Comparison of ENCODE assay signal across 23 cellular contexts in the genomic region with DNA sequence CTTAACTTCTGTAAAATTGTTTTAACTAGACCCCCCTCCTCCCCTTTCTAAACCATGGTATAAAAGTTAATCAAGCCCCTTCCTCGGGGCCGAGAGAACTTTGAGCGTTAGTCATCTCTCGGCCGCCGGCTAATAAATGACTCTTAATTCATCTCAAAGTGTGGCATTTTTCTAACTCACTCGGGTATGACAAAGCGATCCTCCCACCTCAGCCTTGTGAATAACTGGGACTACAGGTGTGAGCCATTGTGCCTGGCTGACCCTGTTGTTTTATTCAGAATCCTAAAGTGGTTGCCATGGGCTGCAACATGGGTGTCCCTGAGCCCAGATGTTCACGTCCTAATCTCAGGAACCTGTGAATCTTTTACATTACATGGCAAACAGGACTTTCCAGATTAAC.
"Had no signal": no experiment of that assay in that cellular context is flagged by ENCODE, and none has a peak within 500 bp of the region (broad histone marks: within the 10 kb centered on the region; RNA-seq: fewer than 3 reads in every experiment).

No MANE protein-coding gene starts in this region.

- H3K9me3 ChIP-seq: esophagus muscularis mucosa, gastrocnemius medialis, neutrophil, psoas muscle, spleen, testis, transverse colon had no signal

- H3K27ac ChIP-seq: coronary artery, esophagus muscularis mucosa, gastrocnemius medialis, neutrophil, psoas muscle, spleen, testis, transverse colon had no signal

- H3K4me1 Mint-ChIP-seq: immature natural killer cell, nephron progenitor cell had no signal

- H3K4me1 ChIP-seq: esophagus muscularis mucosa, gastrocnemius medialis, psoas muscle, spleen, testis, transverse colon had no signal

- H3K36me3 ChIP-seq: esophagus muscularis mucosa, gastrocnemius medialis, neutrophil, spleen, transverse colon had no signal

- H3K36me3 Mint-ChIP-seq: immature natural killer cell; naive thymus-derived CD4-positive, alpha-beta T cell; stimulated activated memory B cell treated with anti-CD40 and anti-IgM and Interleukin-4, amounts not matched to agents 10 μg/mL and 1 μg/mL and 100 μg/mL, for 72 hours had no signal

- DNase-seq: effector CD8-positive, alpha-beta T cell; gastrocnemius medialis; glutamatergic neuron; immature natural killer cell; left cardiac atrium; left ventricle myocardium superior; mesenchymal stem cell; naive thymus-derived CD4-positive, alpha-beta T cell; nephron progenitor cell; psoas muscle; spleen; stimulated activated CD4-positive, alpha-beta T cell treated with anti-CD3 and anti-CD28 coated beads, Interleukin-15, amount 100 ng/mL, for 24 hours; stimulated activated CD4-positive, alpha-beta T cell treated with anti-CD3 and anti-CD28 coated beads, Interleukin-1b, Interleukin-23, amount 100 ng/mL, for 48 hours; stimulated activated CD4-positive, alpha-beta T cell treated with anti-CD3 and anti-CD28 coated beads, Interleukin-4, amount 100 ng/mL, for 24 hours; testis; transverse colon had no signal

- H3K27ac Mint-ChIP-seq: immature natural killer cell; naive thymus-derived CD4-positive, alpha-beta T cell; nephron progenitor cell; stimulated activated memory B cell treated with anti-CD40 and anti-IgM and Interleukin-4, amounts not matched to agents 10 μg/mL and 1 μg/mL and 100 μg/mL, for 72 hours; stimulated activated naive CD8-positive, alpha-beta T cell treated with anti-CD3 and anti-CD28 coated beads, Interleukin-15, Interleukin-2, amounts not matched to agents 100 ng/mL and 50 ng/mL, for 24 hours had no signal

- H3K9me3 Mint-ChIP-seq: immature natural killer cell; nephron progenitor cell; stimulated activated naive CD8-positive, alpha-beta T cell treated with anti-CD3 and anti-CD28 coated beads, Interleukin-15, Interleukin-2, amounts not matched to agents 100 ng/mL and 50 ng/mL, for 24 hours had no signal

- H3K27me3 ChIP-seq: esophagus muscularis mucosa, gastrocnemius medialis, neutrophil, spleen, testis, transverse colon had no signal

- ATAC-seq: gastrocnemius medialis; left cardiac atrium; left ventricle myocardium superior; naive thymus-derived CD4-positive, alpha-beta T cell; psoas muscle; sciatic nerve; stimulated activated memory B cell treated with anti-CD40 and anti-IgM and Interleukin-4, amounts not matched to agents 10 μg/mL and 1 μg/mL and 100 μg/mL, for 72 hours had no signal

- H3K4me3 Mint-ChIP-seq: immature natural killer cell; naive thymus-derived CD4-positive, alpha-beta T cell; nephron progenitor cell; stimulated activated memory B cell treated with anti-CD40 and anti-IgM and Interleukin-4, amounts not matched to agents 10 μg/mL and 1 μg/mL and 100 μg/mL, for 72 hours; stimulated activated naive CD8-positive, alpha-beta T cell treated with anti-CD3 and anti-CD28 coated beads, Interleukin-15, Interleukin-2, amounts not matched to agents 100 ng/mL and 50 ng/mL, for 24 hours had no signal

- H3K4me3 ChIP-seq: coronary artery, esophagus muscularis mucosa, gastrocnemius medialis, lung, psoas muscle, spleen, testis, transverse colon had no signal
